17 cellular contexts compared by ENCODE assay signal in the genomic region with DNA sequence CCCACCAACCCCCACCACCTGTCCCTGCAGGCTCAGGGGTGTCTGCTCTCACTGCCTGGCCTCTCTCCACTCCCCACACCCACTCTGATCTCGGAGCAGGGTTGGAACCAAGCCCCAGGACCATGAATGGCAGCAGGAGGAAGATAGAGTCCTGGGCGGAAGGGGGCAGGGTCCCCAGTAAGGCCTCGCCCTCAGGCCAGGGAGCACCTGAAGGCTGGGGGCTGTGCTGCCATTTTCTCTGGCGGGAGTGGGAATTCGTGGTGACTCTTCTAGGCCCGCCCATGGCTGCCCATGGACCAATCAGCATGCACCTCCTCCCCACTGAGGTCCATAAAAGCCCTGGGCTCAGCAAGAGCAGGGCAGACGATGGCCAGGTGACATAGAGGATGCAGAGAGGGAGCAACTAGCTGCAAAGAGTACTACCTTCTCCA. TPM values are rescaled to one million over a fixed set of nuclear protein-coding genes. Genes with fewer than 3 reads are reported as not detected.
DNase-seq lines count a peak whose midpoint lies in the region; ATAC-seq and TF ChIP-seq lines count a peak whose summit lies in the region.
"Had no signal": no experiment of that assay in that cellular context is flagged by ENCODE, and none has a peak within 500 bp of the region (broad histone marks: within the 10 kb centered on the region; RNA-seq: fewer than 3 reads in every experiment).

No MANE protein-coding gene starts in this region.

- ATAC-seq in omental fat pad (ENCODE audit: low FRiP score), result no peak
- ATAC-seq: SK-N-SH treated with all-trans-retinoic acid at 6 μM for 48 hours had no signal

- no peaks in the 10 kb centered on the region for H3K36me3 ChIP-seq in BE2C
- H3K36me3 ChIP-seq: MG63 had no signal

- H3K36me3 Mint-ChIP-seq in glutamatergic neuron (ENCODE audit: unreplicated experiment) (no peaks in the 10 kb centered on the region), nephron progenitor cell (ENCODE audit: low read depth) (no peaks in the 10 kb centered on the region)

- H3K4me1 ChIP-seq in BE2C, result no peaks in the 10 kb centered on the region
- H3K4me1 ChIP-seq: Caco-2 had no signal

- no peak for TF ChIP-seq CTCF in BE2C (IDR thresholded peaks at IDR 0.05; ENCODE audit: low read depth, low read length)
- TF ChIP-seq CTCF in glutamatergic neuron (IDR thresholded peaks at IDR 0.05; ENCODE audit: partially characterized antibody, unreplicated experiment), result no peak
- TF ChIP-seq CTCF in nephron progenitor cell (IDR thresholded peaks at IDR 0.05), result no peak
- TF ChIP-seq CTCF in omental fat pad (IDR thresholded peaks at IDR 0.05), result no peak

- H3K9me3 ChIP-seq in BE2C, result no peaks in the 10 kb centered on the region
- H3K9me3 ChIP-seq: MG63 had no signal

- H3K4me3 Mint-ChIP-seq in glutamatergic neuron (ENCODE audit: unreplicated experiment) (no peak overlapping the region), nephron progenitor cell (no peak overlapping the region)

- no peak overlapping the region for H3K4me3 ChIP-seq in BE2C (ENCODE audit: low read depth, low read length)
- H3K4me3 ChIP-seq: MG63, PC-9 had no signal

- DNase-seq in BE2C (peak; percentile 16), SHP77 (lab: John Stamatoyannopoulos, UW) (peak; percentile 79 to 84), glutamatergic neuron (peak; percentile 22), nephron progenitor cell (peak; percentile 35), omental fat pad (ENCODE audit: low spot score) (no peak), NCI-H446 (lab: John Stamatoyannopoulos, UW) (no peak), kidney glomerular epithelial cell (lab: John Stamatoyannopoulos, UW) (no peak), NCI-H524 (lab: John Stamatoyannopoulos, UW) (no peak)
- DNase-seq: DMS79, GDM1, MG63, NCI-H1105, NCI-H1694 treated with DMSO at 0.1 percent for 48 hours, NCI-H748 treated with DMSO at 0.1 percent for 48 hours, PC-9 had no signal

- H3K4me1 Mint-ChIP-seq in glutamatergic neuron (ENCODE audit: low read depth, unreplicated experiment) (peaks cover 3% of the 10 kb centered on the region), nephron progenitor cell (no peaks in the 10 kb centered on the region)

- H3K27ac Mint-ChIP-seq in glutamatergic neuron (ENCODE audit: unreplicated experiment) (no peak overlapping the region), nephron progenitor cell (no peak overlapping the region)

- H3K9me3 Mint-ChIP-seq in glutamatergic neuron (ENCODE audit: unreplicated experiment), result peaks cover 4% of the 10 kb centered on the region
- H3K9me3 Mint-ChIP-seq in nephron progenitor cell, result peaks cover 4% of the 10 kb centered on the region

- no peaks in the 10 kb centered on the region for H3K27me3 ChIP-seq in BE2C
- H3K27me3 ChIP-seq: MG63 had no signal

- H3K27me3 Mint-ChIP-seq in glutamatergic neuron (ENCODE audit: unreplicated experiment) (peaks cover 2% of the 10 kb centered on the region), nephron progenitor cell (ENCODE audit: low read depth, poor library complexity) (peaks cover 3% of the 10 kb centered on the region)

RNA-seq across cellular contexts. Expression of gene KBTBD6, which starts 25.0 kb away (rescaled TPM):
- polyA plus RNA-seq in BE2C (2012; ENCODE audit: insufficient read depth, insufficient read length, low read depth), result 28.2 TPM
- total RNA-seq in glutamatergic neuron (ENCODE audit: unreplicated experiment) (8.5 TPM), omental fat pad (1 to 10 TPM; 4.3 to 8.4 (median 5.6) TPM)

RNA-seq across cellular contexts. Expression of gene WBP4, which starts 46.3 kb away (rescaled TPM):
- polyA plus RNA-seq in BE2C (2012; ENCODE audit: insufficient read depth, insufficient read length, low read depth), result 10.4 TPM
- total RNA-seq in glutamatergic neuron (ENCODE audit: unreplicated experiment), result 8.9 TPM
- total RNA-seq in omental fat pad, result 10 to 100 TPM; 11.4 to 14.5 (median 11.8) TPM

Comparison
In these comparisons a context has a peak if more than half of its experiments do, and no peak if none do; other contexts are left out.
1. DNase-seq: peak in BE2C (single experiment), SHP77 (2 of 2), glutamatergic neuron (single experiment) and nephron progenitor cell (single experiment); none in omental fat pad (single experiment), NCI-H446 (0 of 2), kidney glomerular epithelial cell (single experiment) and NCI-H524 (0 of 2).